8 cellular contexts compared by ENCODE assay signal in the genomic region with DNA sequence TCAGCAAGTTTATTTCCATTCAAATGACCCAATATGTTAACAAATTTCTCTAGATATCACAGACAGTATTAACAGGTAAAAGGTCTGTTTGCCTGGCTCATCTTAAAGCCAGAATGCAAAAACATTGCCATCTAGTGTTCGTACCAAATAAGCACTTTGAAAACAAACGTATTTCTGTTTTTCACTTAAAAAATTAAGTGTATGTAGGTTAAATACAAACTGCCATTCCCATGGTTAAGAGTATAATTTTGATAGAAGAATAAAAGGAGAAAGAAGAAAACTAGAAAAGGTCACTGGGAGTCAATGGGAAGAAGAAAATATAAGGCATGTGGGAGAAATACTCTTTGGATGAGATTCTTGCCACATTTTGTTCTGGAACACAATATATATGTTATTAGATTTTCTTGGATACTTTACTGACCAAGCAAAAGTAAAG. TPM values are rescaled to one million over a fixed set of nuclear protein-coding genes. Genes with fewer than 3 reads are reported as not detected.
DNase-seq lines count a peak whose midpoint lies in the region; ATAC-seq, FAIRE-seq and TF ChIP-seq lines count a peak whose summit lies in the region.
"Had no signal": no experiment of that assay in that cellular context is flagged by ENCODE, and none has a peak within 500 bp of the region (broad histone marks: within the 10 kb centered on the region; RNA-seq: fewer than 3 reads in every experiment).

No MANE protein-coding gene starts in this region.

- no peak overlapping the region for H3K4me2 ChIP-seq in HepG2 (ENCODE audit: low read depth, low read length)

- TF ChIP-seq POLR2A in HepG2 (IDR thresholded peaks at IDR 0.05; ENCODE audit: insufficient read depth in 1 of 2, low read depth in 2 of 2, low read length in 2 of 2) = no peak

- peak overlapping the region; percentile 9 for H3K9ac ChIP-seq in adipocyte (ENCODE audit: low read length)
- H3K9ac ChIP-seq in HepG2 (ENCODE audit: insufficient read depth, low read depth, low read length) = no peak overlapping the region

- H3K79me2 ChIP-seq in HepG2 (ENCODE audit: insufficient read depth, low read length) = no peaks in the 10 kb centered on the region

- TF ChIP-seq CTCF in GM12875 (IDR thresholded peaks at IDR 0.05; ENCODE audit: borderline replicate concordance, insufficient read depth, low read depth, low read length) (peak; percentile 28; the same call in 1 of the 2 replicates), HepG2 (CRISPR knock-in tag; IDR thresholded peaks at IDR 0.05) (peak; percentile 75)

- H3K36me3 ChIP-seq in adipocyte (ENCODE audit: control insufficient read depth, insufficient read depth, low read length, severe bottlenecking) = peaks cover 12% of the 10 kb centered on the region
- H3K36me3 ChIP-seq in HepG2 (replicated peaks in 1 of 2; ENCODE audit: control insufficient read depth in 1 of 2, insufficient read depth in 2 of 2, low read length in 2 of 2) = peaks cover 0 to 8% of the 10 kb centered on the region in 2 experiments; a peak in 2 of 5 replicates

- no peaks in the 10 kb centered on the region for H3K4me1 ChIP-seq in adipocyte (ENCODE audit: control insufficient read depth, insufficient read depth, low read length)
- H3K4me1 ChIP-seq in HepG2 (ENCODE audit: insufficient read depth, low read length) = 0 out of 2 replicates have a peak, but pooled peaks cover 8% of the 10 kb centered on the region

- H3K9me3 ChIP-seq in adipocyte (ENCODE audit: control insufficient read depth, low read length) = no peaks in the 10 kb centered on the region
- no peaks in the 10 kb centered on the region for H3K9me3 ChIP-seq in HepG2 (ENCODE audit: low read length)

- peak; percentile 25 for DNase-seq in NCI-H1436 (lab: John Stamatoyannopoulos, UW)
- peak; percentile 47 for DNase-seq in adipocyte (ENCODE audit: low read depth)
- DNase-seq in HepG2 (ENCODE audit: low spot score) = peak; percentile 45
- no peak for DNase-seq in D341Med (ENCODE audit: low spot score)
- DNase-seq in COLO668 (lab: John Stamatoyannopoulos, UW; ENCODE audit: unreplicated experiment) = no peak
- DNase-seq: activated B cell treated with CpG ODN at 0.5 μM for 24 hours had no signal

- H2AFZ ChIP-seq in HepG2 (ENCODE audit: low read length) = no peak overlapping the region

- TF ChIP-seq RAD21 in HepG2 (CRISPR knock-in tag; IDR thresholded peaks at IDR 0.05) = peak; percentile 66

- ATAC-seq in HepG2 (no peak), HG02678 (IDR thresholded peaks at IDR 0.05; ENCODE audit: unreplicated experiment) (no peak)

- peak; percentile 47 for FAIRE-seq in HepG2 (lab: Jason Lieb, UNC)

- TF ChIP-seq EP300 in HepG2 (IDR thresholded peaks at IDR 0.05; ENCODE audit: low read depth in 2 of 2, low read length in 2 of 2) (no peak), HepG2 (CRISPR knock-in tag; IDR thresholded peaks at IDR 0.05; ENCODE audit: borderline replicate concordance) (no peak)

- 2% methylated on average over 2 of the region's 2 CpGs for WGBS in HepG2 (ENCODE audit: low lambda C conversion rate)

- no peak overlapping the region for H3K27ac ChIP-seq in HepG2 (ENCODE audit: extremely low read length, insufficient read depth, low read length)

- H3K27me3 ChIP-seq in adipocyte (replicated peaks; ENCODE audit: control insufficient read depth, insufficient read depth, low read length) (no peaks in the 10 kb centered on the region), HepG2 (ENCODE audit: control insufficient read depth in 1 of 2, insufficient read depth in 2 of 2, low read length in 2 of 2) (no peaks in the 10 kb centered on the region)

- CTCF ChIA-PET in HepG2 (lab: Yijun Ruan, JAX; ENCODE audit: low intra/inter-chr PET ratio, low total read pairs) = interaction anchor here (0.7 to 1.8 kb wide), 4 partner anchors 134 to 583 kb away, joined by 3 to 14 read pairs (median 6); partner anchors contain the start of gene RELN

- intact Hi-C loops in HepG2 (cut with micrococcal nuclease; ENCODE audit: unreplicated experiment) = loop anchor here (2.0 to 10.0 kb wide), 4 partner anchors 52 to 712 kb away; partner anchors contain the start of genes RELN and SLC26A5

- H4K20me1 ChIP-seq in HepG2 (ENCODE audit: insufficient read depth, low read length) = no peaks in the 10 kb centered on the region

- BruUV-seq in HepG2 (replicated peaks; lab: Mats Ljungman, UMichigan) = no TSS peak

- POLR2A ChIA-PET in HepG2 (lab: Yijun Ruan, JAX) = no interaction called here

- in situ Hi-C loops in HepG2 (cut with HindIII; ENCODE audit: extremely low pct_ligation_motif_present, low pct_unique_long_range_greater_than_20kb) = loop anchor here (25.0 kb wide), 1 partner anchor 720 kb away; the partner anchor contains the start of gene SLC26A5

- H3K4me3 ChIP-seq in GM12875 (ENCODE audit: low read depth, low read length) (no peak overlapping the region), adipocyte (ENCODE audit: low read length) (no peak overlapping the region), HepG2 (replicated peaks in 1 of 3; ENCODE audit: insufficient read depth in 1 of 3, low read depth in 2 of 3, low read length in 3 of 3) (no peak overlapping the region)

TF ChIP-seq in HepG2, 621 proteins besides CTCF, POLR2A, EP300 and RAD21 (continues in another document):
- no peak for TF ChIP-seq MYNN (CRISPR knock-in tag; IDR thresholded peaks at IDR 0.05; ENCODE audit: low read depth)
- no peak for TF ChIP-seq ZNF430 (CRISPR knock-in tag; IDR thresholded peaks at IDR 0.05)
- no peak for TF ChIP-seq ASH2L (IDR thresholded peaks at IDR 0.05; ENCODE audit: insufficient read length, low read depth, low read length)
- no peak for TF ChIP-seq FOXK2 (IDR thresholded peaks at IDR 0.05)
- no peak for TF ChIP-seq HDAC6 (IDR thresholded peaks at IDR 0.05; ENCODE audit: low read depth, low read length)
- no peak for TF ChIP-seq MED8 (CRISPR knock-in tag; IDR thresholded peaks at IDR 0.05; ENCODE audit: insufficient replicate concordance)
- TF ChIP-seq PPARG (CRISPR knock-in tag; conservative IDR thresholded peaks at IDR 0.05) = peak; percentile 86
- TF ChIP-seq SMC3 (IDR thresholded peaks at IDR 0.05; ENCODE audit: low read length) = peak; percentile 71
- TF ChIP-seq STAG1 (CRISPR knock-in tag; IDR thresholded peaks at IDR 0.05) = peak; percentile 92
- no peak for TF ChIP-seq ZNF441 (CRISPR knock-in tag; IDR thresholded peaks at IDR 0.05; ENCODE audit: borderline replicate concordance)
- TF ChIP-seq, protein P1, sequence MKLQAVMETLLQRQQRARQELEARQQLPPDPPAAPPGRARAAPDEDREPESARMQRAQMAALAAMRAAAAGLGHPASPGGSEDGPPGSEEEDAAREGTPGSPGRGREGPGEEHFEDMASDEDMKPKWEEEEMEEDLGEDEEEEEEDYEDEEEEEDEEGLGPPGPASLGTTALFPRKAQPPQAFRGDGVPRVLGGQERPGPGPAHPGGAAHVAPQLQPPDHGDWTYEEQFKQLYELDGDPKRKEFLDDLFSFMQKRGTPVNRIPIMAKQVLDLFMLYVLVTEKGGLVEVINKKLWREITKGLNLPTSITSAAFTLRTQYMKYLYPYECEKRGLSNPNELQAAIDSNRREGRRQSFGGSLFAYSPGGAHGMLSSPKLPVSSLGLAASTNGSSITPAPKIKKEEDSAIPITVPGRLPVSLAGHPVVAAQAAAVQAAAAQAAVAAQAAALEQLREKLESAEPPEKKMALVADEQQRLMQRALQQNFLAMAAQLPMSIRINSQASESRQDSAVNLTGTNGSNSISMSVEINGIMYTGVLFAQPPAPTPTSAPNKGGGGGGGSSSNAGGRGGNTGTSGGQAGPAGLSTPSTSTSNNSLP (IDR thresholded peaks at IDR 0.05; ENCODE audit: low read depth, low read length) = no peak
- TF ChIP-seq, protein P2, sequence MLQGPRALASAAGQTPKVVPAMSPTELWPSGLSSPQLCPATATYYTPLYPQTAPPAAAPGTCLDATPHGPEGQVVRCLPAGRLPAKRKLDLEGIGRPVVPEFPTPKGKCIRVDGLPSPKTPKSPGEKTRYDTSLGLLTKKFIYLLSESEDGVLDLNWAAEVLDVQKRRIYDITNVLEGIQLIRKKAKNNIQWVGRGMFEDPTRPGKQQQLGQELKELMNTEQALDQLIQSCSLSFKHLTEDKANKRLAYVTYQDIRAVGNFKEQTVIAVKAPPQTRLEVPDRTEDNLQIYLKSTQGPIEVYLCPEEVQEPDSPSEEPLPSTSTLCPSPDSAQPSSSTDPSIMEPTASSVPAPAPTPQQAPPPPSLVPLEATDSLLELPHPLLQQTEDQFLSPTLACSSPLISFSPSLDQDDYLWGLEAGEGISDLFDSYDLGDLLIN (CRISPR knock-in tag; IDR thresholded peaks at IDR 0.05; ENCODE audit: borderline replicate concordance) = no peak

RNA-seq across cellular contexts. Expression of gene ORC5, which starts 51.0 kb away (rescaled TPM):
- total RNA-seq in HepG2 (2016; rRNA removed; fragmentation: Illumina TruSeq; extraction: Trizol) = 18.6 and 18.8 TPM in 2 replicates
- total RNA-seq in HepG2 (2016; cell fraction: cytosol; rRNA removed; fragmentation: Illumina TruSeq; extraction: Trizol; ENCODE audit: low read depth) = 7.2 and 8.0 TPM in 2 replicates
- total RNA-seq in HepG2 (2016; cell fraction: insoluble cytoplasmic fraction; rRNA removed; fragmentation: Illumina TruSeq; extraction: Trizol) = 18.7 and 19.4 TPM in 2 replicates
- total RNA-seq in HepG2 (2016; cell fraction: membrane; rRNA removed; fragmentation: Illumina TruSeq; extraction: Trizol) = 6.4 and 7.0 TPM in 2 replicates
- 28.4 and 33.0 TPM in 2 replicates for total RNA-seq in HepG2 (2016; cell fraction: nucleus; rRNA removed; fragmentation: Illumina TruSeq; extraction: Trizol)
- polyA plus RNA-seq in HepG2 (2011; rRNA removed) = 3.1 and 4.8 TPM in 2 replicates
- polyA plus RNA-seq in HepG2 (2011; cell fraction: cytosol; rRNA removed) = 2.1 and 3.1 TPM in 2 replicates
- 3.6 and 5.6 TPM in 2 replicates for polyA plus RNA-seq in HepG2 (2011; cell fraction: nucleus; rRNA removed)
- 10.9 and 11.1 TPM in 2 replicates for polyA plus RNA-seq in HepG2 (2012)
- polyA plus RNA-seq in HepG2 (2016; cell fraction: cytosol; fragmentation: Illumina TruSeq; extraction: Trizol; ENCODE audit: low read depth) = 2.5 and 2.9 TPM in 2 replicates
- 17.4 and 19.1 TPM in 2 replicates for polyA plus RNA-seq in HepG2 (2016; cell fraction: insoluble cytoplasmic fraction; fragmentation: Illumina TruSeq; extraction: Trizol; ENCODE audit: low read depth)
- polyA plus RNA-seq in HepG2 (2016; cell fraction: membrane; fragmentation: Illumina TruSeq; extraction: Trizol; ENCODE audit: low read depth) = 3.0 and 3.4 TPM in 2 replicates
- polyA plus RNA-seq in HepG2 (2016; cell fraction: nucleus; fragmentation: Illumina TruSeq; extraction: Trizol; ENCODE audit: insufficient read depth, low read depth) = 20.0 and 22.1 TPM in 2 replicates
- polyA minus RNA-seq in HepG2 (2011; rRNA and poly(A)+ RNA removed; ENCODE audit: low replicate concordance) = 16.6 and 48.2 TPM in 2 replicates
- polyA minus RNA-seq in HepG2 (2011; cell fraction: cytosol; rRNA and poly(A)+ RNA removed) = 4.1 and 4.8 TPM in 2 replicates
- 26.6 and 34.5 TPM in 2 replicates for polyA minus RNA-seq in HepG2 (2011; cell fraction: nucleus; rRNA and poly(A)+ RNA removed)

Comparison
In these comparisons a context has a peak if more than half of its experiments do, and no peak if none do; other contexts are left out.
1. DNase-seq: peak in NCI-H1436 (single experiment), adipocyte (single experiment) and HepG2 (single experiment); none in D341Med (single experiment) and COLO668 (single experiment).